ENCODE assay signal across 1 cellular context in genomic region chr6:17725083-17725482, GRCh38.
TF ChIP-seq lines count a peak whose summit lies in the region.

No MANE protein-coding gene starts in this region.

TF ChIP-seq in HepG2, 621 proteins besides CTCF, POLR2A, EP300 and RAD21 (continued from another document and continues in another):
- 0 out of 2 replicates have a peak, but pooled peaks have one; percentile 67 for TF ChIP-seq ZNF619 (CRISPR knock-in tag; IDR thresholded peaks at IDR 0.05)
- no peak for TF ChIP-seq FOXC1 (CRISPR knock-in tag; IDR thresholded peaks at IDR 0.05; ENCODE audit: borderline replicate concordance)
- TF ChIP-seq ZNF329 (CRISPR knock-in tag; IDR thresholded peaks at IDR 0.05; ENCODE audit: low read depth), result peak; percentile 97
- TF ChIP-seq ZGPAT (CRISPR knock-in tag; IDR thresholded peaks at IDR 0.05), result peak; percentile 73
- TF ChIP-seq, protein P1, sequence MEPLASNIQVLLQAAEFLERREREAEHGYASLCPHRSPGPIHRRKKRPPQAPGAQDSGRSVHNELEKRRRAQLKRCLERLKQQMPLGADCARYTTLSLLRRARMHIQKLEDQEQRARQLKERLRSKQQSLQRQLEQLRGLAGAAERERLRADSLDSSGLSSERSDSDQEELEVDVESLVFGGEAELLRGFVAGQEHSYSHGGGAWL (CRISPR knock-in tag; IDR thresholded peaks at IDR 0.05), result no peak
- TF ChIP-seq ZNF678 (CRISPR knock-in tag; IDR thresholded peaks at IDR 0.05), result no peak
- peak; percentile 37; the same call in 1 of the 2 replicates for TF ChIP-seq ARID4A (CRISPR knock-in tag; IDR thresholded peaks at IDR 0.05; ENCODE audit: borderline replicate concordance)
- no peak for TF ChIP-seq SIX4 (CRISPR knock-in tag; IDR thresholded peaks at IDR 0.05)
- TF ChIP-seq, protein P2, sequence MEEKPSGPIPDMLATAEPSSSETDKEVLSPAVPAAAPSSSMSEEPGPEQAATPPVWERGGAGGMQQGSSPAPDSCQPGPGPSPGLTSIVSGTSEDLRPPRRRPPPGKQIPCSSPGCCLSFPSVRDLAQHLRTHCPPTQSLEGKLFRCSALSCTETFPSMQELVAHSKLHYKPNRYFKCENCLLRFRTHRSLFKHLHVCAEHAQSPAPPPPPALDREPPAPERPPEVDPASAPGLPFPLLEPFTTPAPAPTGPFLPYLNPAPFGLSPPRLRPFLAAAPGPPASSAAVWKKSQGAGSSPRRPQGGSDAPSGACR (CRISPR knock-in tag; IDR thresholded peaks at IDR 0.05), result no peak
- no peak for TF ChIP-seq SIX1 (CRISPR knock-in tag; IDR thresholded peaks at IDR 0.05; ENCODE audit: borderline replicate concordance)
- no peak for TF ChIP-seq ZNF282 (IDR thresholded peaks at IDR 0.05; ENCODE audit: partially characterized antibody)
- TF ChIP-seq, protein P3, sequence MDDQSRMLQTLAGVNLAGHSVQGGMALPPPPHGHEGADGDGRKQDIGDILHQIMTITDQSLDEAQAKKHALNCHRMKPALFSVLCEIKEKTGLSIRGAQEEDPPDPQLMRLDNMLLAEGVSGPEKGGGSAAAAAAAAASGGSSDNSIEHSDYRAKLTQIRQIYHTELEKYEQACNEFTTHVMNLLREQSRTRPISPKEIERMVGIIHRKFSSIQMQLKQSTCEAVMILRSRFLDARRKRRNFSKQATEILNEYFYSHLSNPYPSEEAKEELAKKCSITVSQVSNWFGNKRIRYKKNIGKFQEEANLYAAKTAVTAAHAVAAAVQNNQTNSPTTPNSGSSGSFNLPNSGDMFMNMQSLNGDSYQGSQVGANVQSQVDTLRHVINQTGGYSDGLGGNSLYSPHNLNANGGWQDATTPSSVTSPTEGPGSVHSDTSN (CRISPR knock-in tag; IDR thresholded peaks at IDR 0.05; ENCODE audit: borderline replicate concordance), result no peak
- TF ChIP-seq FOXM1 (CRISPR knock-in tag; IDR thresholded peaks at IDR 0.05), result no peak
- TF ChIP-seq PRDM15 (CRISPR knock-in tag; IDR thresholded peaks at IDR 0.05), result no peak
- no peak for TF ChIP-seq CCDC6 (CRISPR knock-in tag; IDR thresholded peaks at IDR 0.05)
- TF ChIP-seq, protein P4, sequence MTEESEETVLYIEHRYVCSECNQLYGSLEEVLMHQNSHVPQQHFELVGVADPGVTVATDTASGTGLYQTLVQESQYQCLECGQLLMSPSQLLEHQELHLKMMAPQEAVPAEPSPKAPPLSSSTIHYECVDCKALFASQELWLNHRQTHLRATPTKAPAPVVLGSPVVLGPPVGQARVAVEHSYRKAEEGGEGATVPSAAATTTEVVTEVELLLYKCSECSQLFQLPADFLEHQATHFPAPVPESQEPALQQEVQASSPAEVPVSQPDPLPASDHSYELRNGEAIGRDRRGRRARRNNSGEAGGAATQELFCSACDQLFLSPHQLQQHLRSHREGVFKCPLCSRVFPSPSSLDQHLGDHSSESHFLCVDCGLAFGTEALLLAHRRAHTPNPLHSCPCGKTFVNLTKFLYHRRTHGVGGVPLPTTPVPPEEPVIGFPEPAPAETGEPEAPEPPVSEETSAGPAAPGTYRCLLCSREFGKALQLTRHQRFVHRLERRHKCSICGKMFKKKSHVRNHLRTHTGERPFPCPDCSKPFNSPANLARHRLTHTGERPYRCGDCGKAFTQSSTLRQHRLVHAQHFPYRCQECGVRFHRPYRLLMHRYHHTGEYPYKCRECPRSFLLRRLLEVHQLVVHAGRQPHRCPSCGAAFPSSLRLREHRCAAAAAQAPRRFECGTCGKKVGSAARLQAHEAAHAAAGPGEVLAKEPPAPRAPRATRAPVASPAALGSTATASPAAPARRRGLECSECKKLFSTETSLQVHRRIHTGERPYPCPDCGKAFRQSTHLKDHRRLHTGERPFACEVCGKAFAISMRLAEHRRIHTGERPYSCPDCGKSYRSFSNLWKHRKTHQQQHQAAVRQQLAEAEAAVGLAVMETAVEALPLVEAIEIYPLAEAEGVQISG (CRISPR knock-in tag; IDR thresholded peaks at IDR 0.05), result peak; percentile 60; the same call in 1 of the 2 replicates
- peak; percentile 46; the same call in 1 of the 2 replicates for TF ChIP-seq PHF21A (CRISPR knock-in tag; IDR thresholded peaks at IDR 0.05)
- no peak for TF ChIP-seq ZNF773 (CRISPR knock-in tag; IDR thresholded peaks at IDR 0.05; ENCODE audit: borderline replicate concordance)
- TF ChIP-seq FIP1L1 (IDR thresholded peaks at IDR 0.05; ENCODE audit: borderline replicate concordance, insufficient read depth, low read depth, low read length), result no peak
- no peak for TF ChIP-seq SRF (IDR thresholded peaks at IDR 0.05; ENCODE audit: low read depth, low read length)
- no peak for TF ChIP-seq ZFP62 (CRISPR knock-in tag; IDR thresholded peaks at IDR 0.05)
- 0 out of 2 replicates have a peak, but pooled peaks have one; percentile 24 for TF ChIP-seq ZNF556 (CRISPR knock-in tag; IDR thresholded peaks at IDR 0.05; ENCODE audit: borderline replicate concordance)
- no peak for TF ChIP-seq ZFP36L2 (CRISPR knock-in tag; IDR thresholded peaks at IDR 0.05)
- no peak for TF ChIP-seq ATF7 (IDR thresholded peaks at IDR 0.05)
- no peak for TF ChIP-seq ATF7 (CRISPR knock-in tag; IDR thresholded peaks at IDR 0.05)
- TF ChIP-seq, protein P5, sequence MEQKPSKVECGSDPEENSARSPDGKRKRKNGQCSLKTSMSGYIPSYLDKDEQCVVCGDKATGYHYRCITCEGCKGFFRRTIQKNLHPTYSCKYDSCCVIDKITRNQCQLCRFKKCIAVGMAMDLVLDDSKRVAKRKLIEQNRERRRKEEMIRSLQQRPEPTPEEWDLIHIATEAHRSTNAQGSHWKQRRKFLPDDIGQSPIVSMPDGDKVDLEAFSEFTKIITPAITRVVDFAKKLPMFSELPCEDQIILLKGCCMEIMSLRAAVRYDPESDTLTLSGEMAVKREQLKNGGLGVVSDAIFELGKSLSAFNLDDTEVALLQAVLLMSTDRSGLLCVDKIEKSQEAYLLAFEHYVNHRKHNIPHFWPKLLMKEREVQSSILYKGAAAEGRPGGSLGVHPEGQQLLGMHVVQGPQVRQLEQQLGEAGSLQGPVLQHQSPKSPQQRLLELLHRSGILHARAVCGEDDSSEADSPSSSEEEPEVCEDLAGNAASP (CRISPR knock-in tag; IDR thresholded peaks at IDR 0.05; ENCODE audit: borderline replicate concordance), result no peak
- TF ChIP-seq, protein P6, sequence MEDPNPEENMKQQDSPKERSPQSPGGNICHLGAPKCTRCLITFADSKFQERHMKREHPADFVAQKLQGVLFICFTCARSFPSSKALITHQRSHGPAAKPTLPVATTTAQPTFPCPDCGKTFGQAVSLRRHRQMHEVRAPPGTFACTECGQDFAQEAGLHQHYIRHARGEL (CRISPR knock-in tag; IDR thresholded peaks at IDR 0.05), result no peak
- TF ChIP-seq MYPOP (CRISPR knock-in tag; IDR thresholded peaks at IDR 0.05), result no peak
- no peak for TF ChIP-seq SMAD3 (CRISPR knock-in tag; IDR thresholded peaks at IDR 0.05)
- TF ChIP-seq ZNF160 (CRISPR knock-in tag; IDR thresholded peaks at IDR 0.05), result no peak
- no peak for TF ChIP-seq ZNF775 (CRISPR knock-in tag; IDR thresholded peaks at IDR 0.05; ENCODE audit: borderline replicate concordance)
- TF ChIP-seq SRSF4 (IDR thresholded peaks at IDR 0.05; ENCODE audit: low read depth, low read length, poor library complexity, severe bottlenecking), result no peak
- no peak for TF ChIP-seq JARID2 (CRISPR knock-in tag; IDR thresholded peaks at IDR 0.05; ENCODE audit: insufficient replicate concordance)
- peak; percentile 81; the same call in 1 of the 2 replicates for TF ChIP-seq ZBTB7B (CRISPR knock-in tag; IDR thresholded peaks at IDR 0.05)
- TF ChIP-seq, protein P7, sequence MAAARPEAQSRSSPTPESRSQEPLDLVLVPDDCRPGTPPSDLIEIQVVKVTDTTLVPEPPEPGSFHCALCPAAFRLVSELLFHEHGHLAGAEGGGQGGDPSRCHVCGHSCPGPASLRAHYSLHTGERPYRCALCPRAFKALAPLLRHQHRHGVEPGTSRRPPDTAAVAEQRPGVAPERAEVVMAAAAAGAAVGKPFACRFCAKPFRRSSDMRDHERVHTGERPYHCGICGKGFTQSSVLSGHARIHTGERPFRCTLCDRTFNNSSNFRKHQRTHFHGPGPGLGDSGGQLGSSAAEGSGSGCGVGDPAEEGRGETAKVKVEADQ (CRISPR knock-in tag; IDR thresholded peaks at IDR 0.05; ENCODE audit: borderline replicate concordance), result no peak
- no peak; the same call in 1 of the 2 replicates for TF ChIP-seq SMAD1 (CRISPR knock-in tag; IDR thresholded peaks at IDR 0.05; ENCODE audit: borderline replicate concordance, low read depth)
- no peak for TF ChIP-seq AGO2 (optimal IDR thresholded peaks at IDR 0.05; ENCODE audit: low read depth, low read length)
- no peak for TF ChIP-seq MAF1 (CRISPR knock-in tag; IDR thresholded peaks at IDR 0.05; ENCODE audit: borderline replicate concordance)
- no peak for TF ChIP-seq ZNF703 (CRISPR knock-in tag; IDR thresholded peaks at IDR 0.05; ENCODE audit: borderline replicate concordance)
- TF ChIP-seq SP140L (CRISPR knock-in tag; IDR thresholded peaks at IDR 0.05; ENCODE audit: borderline replicate concordance), result no peak
- TF ChIP-seq ZNF563 (CRISPR knock-in tag; IDR thresholded peaks at IDR 0.05), result no peak
- no peak for TF ChIP-seq ZNF780A (CRISPR knock-in tag; IDR thresholded peaks at IDR 0.05)
- TF ChIP-seq SRSF1 (optimal IDR thresholded peaks at IDR 0.05; ENCODE audit: low read depth, low read length), result no peak
